ENCODE assay signal across 9 cellular contexts in the genomic region with DNA sequence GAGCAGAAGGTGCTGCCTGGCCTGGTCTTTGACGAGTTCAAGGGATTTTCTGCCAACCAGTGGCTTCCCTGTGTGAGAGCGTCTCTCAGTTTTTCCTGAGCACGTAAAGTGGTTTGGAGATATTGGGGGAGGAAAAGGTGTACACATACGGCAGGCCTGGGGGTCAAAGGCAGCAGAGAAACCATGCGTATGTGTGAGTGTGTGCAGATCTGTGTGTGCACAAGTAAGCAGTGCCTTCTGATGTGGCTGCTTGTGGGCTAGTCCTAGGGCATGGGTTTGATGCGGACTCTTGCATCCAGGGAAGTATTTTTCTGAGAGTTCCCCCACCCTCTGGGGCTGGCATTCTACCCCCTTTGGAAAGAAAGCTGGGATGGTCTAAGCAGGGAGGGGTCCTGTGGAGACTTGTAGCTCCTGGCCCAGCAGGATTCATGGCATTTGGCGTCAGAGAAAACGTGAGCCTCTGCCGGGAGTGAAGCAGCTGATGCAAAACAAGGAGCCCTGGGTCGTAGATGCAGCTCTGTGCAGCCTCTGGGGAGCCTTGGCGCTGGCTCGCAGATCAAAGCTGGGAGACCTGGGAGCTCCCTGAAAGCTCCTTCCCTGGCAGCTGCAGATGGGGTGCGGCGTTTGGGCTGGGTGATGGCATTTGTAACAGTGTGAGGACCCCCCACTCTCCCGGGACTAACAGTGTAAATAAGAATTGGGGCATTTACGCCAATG.
A peak's percentile ranks its signal among the peaks of the same experiment; 100 is the strongest.
DNase-seq lines count a peak whose midpoint lies in the region; ATAC-seq lines count a peak whose summit lies in the region.
"Had no signal": no experiment of that assay in that cellular context is flagged by ENCODE, and none has a peak within 500 bp of the region (broad histone marks: within the 10 kb centered on the region; RNA-seq: fewer than 3 reads in every experiment).

No MANE protein-coding gene starts in this region.

- peak overlapping the region; percentile 84 for H3K4me3 Mint-ChIP-seq in T-helper 1 cell treated with Interleukin-12 subunit alpha and Interleukin-12 subunit beta and Interleukin-4 antibody, amounts not matched to agents 30 μg/mL and 1 μg/mL, for 36 hours

- H3K4me1 ChIP-seq in effector memory CD4-positive, alpha-beta T cell (ENCODE audit: control insufficient read depth, insufficient read depth, low read length, poor library complexity, severe bottlenecking), result peaks cover 4% of the 10 kb centered on the region

- intact Hi-C loops in left cardiac atrium (cut with DNase I), result no loop called here

- H3K27ac ChIP-seq in effector memory CD4-positive, alpha-beta T cell (ENCODE audit: insufficient read depth, low read length, poor library complexity, severe bottlenecking), result no peak overlapping the region

- DNase-seq in T-helper 1 cell (no peak), NCI-H1694 treated with DMSO at 0.1 percent for 48 hours (lab: John Stamatoyannopoulos, UW) (peak; percentile 80), smooth muscle cell of the brain vasculature (ENCODE audit: low read depth, low spot score) (peak; percentile 69), left cardiac atrium (no peak), kidney glomerular epithelial cell (lab: John Stamatoyannopoulos, UW) (no peak)
- DNase-seq in effector memory CD4-positive, alpha-beta T cell, result no peak
- DNase-seq: occipital lobe had no signal

- no peaks in the 10 kb centered on the region for H3K36me3 ChIP-seq in effector memory CD4-positive, alpha-beta T cell (ENCODE audit: control insufficient read depth, insufficient read depth, low read length)

- H3K9me3 Mint-ChIP-seq in T-helper 1 cell treated with Interleukin-12 subunit alpha and Interleukin-12 subunit beta and Interleukin-4 antibody, amounts not matched to agents 30 μg/mL and 1 μg/mL, for 36 hours, result no peaks in the 10 kb centered on the region

- H3K27ac Mint-ChIP-seq in T-helper 1 cell treated with Interleukin-12 subunit alpha and Interleukin-12 subunit beta and Interleukin-4 antibody, amounts not matched to agents 30 μg/mL and 1 μg/mL, for 36 hours, result peak overlapping the region; percentile 86

- ATAC-seq in left cardiac atrium (no peak), HG03025 (IDR thresholded peaks at IDR 0.05; ENCODE audit: low FRiP score, unreplicated experiment) (no peak)

- no peaks in the 10 kb centered on the region for H3K36me3 Mint-ChIP-seq in T-helper 1 cell treated with Interleukin-12 subunit alpha and Interleukin-12 subunit beta and Interleukin-4 antibody, amounts not matched to agents 30 μg/mL and 1 μg/mL, for 36 hours (ENCODE audit: low read depth)

- peaks cover 4% of the 10 kb centered on the region for H3K27me3 Mint-ChIP-seq in T-helper 1 cell treated with Interleukin-12 subunit alpha and Interleukin-12 subunit beta and Interleukin-4 antibody, amounts not matched to agents 30 μg/mL and 1 μg/mL, for 36 hours (ENCODE audit: low read depth)

- no peaks in the 10 kb centered on the region for H3K9me3 ChIP-seq in effector memory CD4-positive, alpha-beta T cell (ENCODE audit: control insufficient read depth, low read length)

- H3K4me3 ChIP-seq in effector memory CD4-positive, alpha-beta T cell (ENCODE audit: insufficient read depth, low read depth, low read length, poor library complexity, severe bottlenecking), result peak overlapping the region; percentile 40

- H3K27me3 ChIP-seq in effector memory CD4-positive, alpha-beta T cell (replicated peaks; ENCODE audit: control insufficient read depth, insufficient read depth, low read length, poor library complexity, severe bottlenecking), result no peaks in the 10 kb centered on the region

- peaks cover 22% of the 10 kb centered on the region for H3K4me1 Mint-ChIP-seq in T-helper 1 cell treated with Interleukin-12 subunit alpha and Interleukin-12 subunit beta and Interleukin-4 antibody, amounts not matched to agents 30 μg/mL and 1 μg/mL, for 36 hours (ENCODE audit: low read depth)

Comparison
In these comparisons a context has a peak if more than half of its experiments do, and no peak if none do; other contexts are left out.
1. DNase-seq: peak in NCI-H1694 treated with DMSO at 0.1 percent for 48 hours (single experiment) and smooth muscle cell of the brain vasculature (single experiment); none in T-helper 1 cell (0 of 5), effector memory CD4-positive, alpha-beta T cell (0 of 3), left cardiac atrium (single experiment) and kidney glomerular epithelial cell (single experiment).